8 cellular contexts compared by ENCODE assay signal in genomic region chr3:96863129-96863740, GRCh38. TPM values are rescaled to one million over a fixed set of nuclear protein-coding genes. Genes with fewer than 3 reads are reported as not detected.
A peak's percentile ranks its signal among the peaks of the same experiment; 100 is the strongest.
DNase-seq lines count a peak whose midpoint lies in the region; ATAC-seq, FAIRE-seq and TF ChIP-seq lines count a peak whose summit lies in the region.

No MANE protein-coding gene starts in this region.

- CTCF ChIA-PET in HepG2 (lab: Yijun Ruan, JAX; ENCODE audit: low intra/inter-chr PET ratio, low total read pairs) = interaction anchor here (1.2 to 2.2 kb wide), 2 partner anchors 795 to 856 kb away, joined by 5 to 23 read pairs; no protein-coding TSS in a partner anchor

- 0% methylated on average over 1 of the region's 1 CpG for WGBS in HepG2 (ENCODE audit: low lambda C conversion rate)

- no peaks in the 10 kb centered on the region for H3K36me3 ChIP-seq in HepG2 (replicated peaks in 1 of 2; ENCODE audit: control insufficient read depth in 1 of 2, insufficient read depth in 2 of 2, low read length in 2 of 2)

- H4K20me1 ChIP-seq in HepG2 (ENCODE audit: insufficient read depth, low read length) = no peaks in the 10 kb centered on the region

- no peaks in the 10 kb centered on the region for H3K4me1 ChIP-seq in HepG2 (ENCODE audit: insufficient read depth, low read length)

- peak; percentile 68 for ATAC-seq in HG03066 (IDR thresholded peaks at IDR 0.05; ENCODE audit: low read depth, unreplicated experiment)
- ATAC-seq in HepG2 = peak; percentile 66; the same call in 2 of the 3 replicates
- no peak for ATAC-seq in GM21786 (IDR thresholded peaks at IDR 0.05; ENCODE audit: unreplicated experiment)

- TF ChIP-seq RAD21 in HepG2 (CRISPR knock-in tag; IDR thresholded peaks at IDR 0.05) = no peak

- H3K4me3 ChIP-seq in astrocyte of the cerebellum (ENCODE audit: low read depth, low read length) (no peak overlapping the region), HepG2 (replicated peaks in 1 of 3; ENCODE audit: insufficient read depth in 1 of 3, low read depth in 2 of 3, low read length in 3 of 3) (no peak overlapping the region)

- TF ChIP-seq CTCF in astrocyte of the cerebellum (IDR thresholded peaks at IDR 0.05; ENCODE audit: low read depth, low read length, missing control alignments) = peak; percentile 83
- TF ChIP-seq CTCF in HepG2 (CRISPR knock-in tag; IDR thresholded peaks at IDR 0.05) = peak; percentile 67

- H3K9ac ChIP-seq in HepG2 (ENCODE audit: insufficient read depth, low read depth, low read length) = no peak overlapping the region

- DNase-seq in activated CD4-positive, alpha-beta T cell treated with anti-CD3 and anti-CD28 coated beads for 48 hours = peak; percentile 8
- no peak for DNase-seq in activated CD4-positive, alpha-beta T cell treated with anti-CD3 and anti-CD28 coated beads, Interleukin-2, amount 50 U/mL, for 1 hour
- DNase-seq in NCI-H2227 treated with DMSO at 0.1 percent for 48 hours (lab: John Stamatoyannopoulos, UW) (peak; percentile 29), astrocyte of the cerebellum (ENCODE audit: low read depth) (peak; percentile 26), HepG2 (ENCODE audit: low spot score) (peak; percentile 28), mucosa of gallbladder (ENCODE audit: low spot score) (no peak)

- intact Hi-C loops in HepG2 (cut with micrococcal nuclease; ENCODE audit: unreplicated experiment) = loop anchor here (1.0 kb wide), 3 partner anchors 276 to 856 kb away; no protein-coding TSS in a partner anchor

- H3K4me2 ChIP-seq in HepG2 (ENCODE audit: low read depth, low read length) = no peak overlapping the region

- no peak for TF ChIP-seq POLR2A in HepG2 (IDR thresholded peaks at IDR 0.05; ENCODE audit: insufficient read depth in 1 of 2, low read depth in 2 of 2, low read length in 2 of 2)

- POLR2A ChIA-PET in HepG2 (lab: Yijun Ruan, JAX) = no interaction called here

- no peak overlapping the region for H2AFZ ChIP-seq in HepG2 (ENCODE audit: low read length)

- no peaks in the 10 kb centered on the region for H3K27me3 ChIP-seq in HepG2 (ENCODE audit: control insufficient read depth in 1 of 2, insufficient read depth in 2 of 2, low read length in 2 of 2)

- in situ Hi-C loops in astrocyte of the cerebellum (cut with HindIII; ENCODE audit: low sequenced_read_pairs) = no loop called here
- in situ Hi-C loops in HepG2 (cut with HindIII; ENCODE audit: extremely low pct_ligation_motif_present, low pct_unique_long_range_greater_than_20kb) = loop anchor here (10.0 kb wide), 1 partner anchor 792 kb away; no protein-coding TSS in a partner anchor

- FAIRE-seq in HepG2 (lab: Jason Lieb, UNC) = no peak

- H3K79me2 ChIP-seq in HepG2 (ENCODE audit: insufficient read depth, low read length) = no peaks in the 10 kb centered on the region

- BruUV-seq in HepG2 (replicated peaks; lab: Mats Ljungman, UMichigan) = no TSS peak

- no peak for TF ChIP-seq EP300 in HepG2 (IDR thresholded peaks at IDR 0.05; ENCODE audit: low read depth in 2 of 2, low read length in 2 of 2)
- no peak for TF ChIP-seq EP300 in HepG2 (CRISPR knock-in tag; IDR thresholded peaks at IDR 0.05; ENCODE audit: borderline replicate concordance)

- H3K9me3 ChIP-seq in HepG2 (ENCODE audit: low read length) = no peaks in the 10 kb centered on the region

- no peak overlapping the region for H3K27ac ChIP-seq in HepG2 (ENCODE audit: extremely low read length, insufficient read depth, low read length)

TF ChIP-seq in HepG2, 621 proteins besides CTCF, POLR2A, EP300 and RAD21:
- no peak for TF ChIP-seq ZKSCAN1 (IDR thresholded peaks at IDR 0.05; ENCODE audit: low read length)
- TF ChIP-seq SMC3 (IDR thresholded peaks at IDR 0.05; ENCODE audit: low read length) = peak; percentile 63
- TF ChIP-seq STAG1 (CRISPR knock-in tag; IDR thresholded peaks at IDR 0.05) = peak; percentile 77
TF ChIP-seq in HepG2: peak in this region for 2.

RNA-seq across cellular contexts. Expression of gene EPHA6, which starts 48.8 kb away (rescaled TPM):
- total RNA-seq in HepG2 (2016; rRNA removed; fragmentation: Illumina TruSeq; extraction: Trizol) (not detected in 2 replicates), mucosa of gallbladder (2.4 TPM)
- not detected in 2 replicates for total RNA-seq in HepG2 (2016; cell fraction: cytosol; rRNA removed; fragmentation: Illumina TruSeq; extraction: Trizol; ENCODE audit: low read depth)
- not detected in 2 replicates for total RNA-seq in HepG2 (2016; cell fraction: insoluble cytoplasmic fraction; rRNA removed; fragmentation: Illumina TruSeq; extraction: Trizol)
- total RNA-seq in HepG2 (2016; cell fraction: membrane; rRNA removed; fragmentation: Illumina TruSeq; extraction: Trizol) = not detected in 2 replicates
- total RNA-seq in HepG2 (2016; cell fraction: nucleus; rRNA removed; fragmentation: Illumina TruSeq; extraction: Trizol) = not detected in 2 replicates
- polyA plus RNA-seq in HepG2 (2011; rRNA removed) = not detected in 2 replicates
- not detected in 2 replicates for polyA plus RNA-seq in HepG2 (2011; cell fraction: cytosol; rRNA removed)
- not detected in 2 replicates for polyA plus RNA-seq in HepG2 (2011; cell fraction: nucleus; rRNA removed)
- polyA plus RNA-seq in HepG2 (2012) = not detected in 2 replicates
- not detected in 2 replicates for polyA plus RNA-seq in HepG2 (2016; cell fraction: cytosol; fragmentation: Illumina TruSeq; extraction: Trizol; ENCODE audit: low read depth)
- polyA plus RNA-seq in HepG2 (2016; cell fraction: insoluble cytoplasmic fraction; fragmentation: Illumina TruSeq; extraction: Trizol; ENCODE audit: low read depth) = not detected in 2 replicates
- not detected in 2 replicates for polyA plus RNA-seq in HepG2 (2016; cell fraction: membrane; fragmentation: Illumina TruSeq; extraction: Trizol; ENCODE audit: low read depth)
- not detected in 2 replicates for polyA plus RNA-seq in HepG2 (2016; cell fraction: nucleus; fragmentation: Illumina TruSeq; extraction: Trizol; ENCODE audit: insufficient read depth, low read depth)
- 0.61 TPM in 1 of 2 replicates, not detected in the other for polyA minus RNA-seq in HepG2 (2011; rRNA and poly(A)+ RNA removed; ENCODE audit: low replicate concordance)
- not detected in 2 replicates for polyA minus RNA-seq in HepG2 (2011; cell fraction: cytosol; rRNA and poly(A)+ RNA removed)
- polyA minus RNA-seq in HepG2 (2011; cell fraction: nucleus; rRNA and poly(A)+ RNA removed) = not detected in 2 replicates

Comparison
In these comparisons a context has a peak if more than half of its experiments do, and no peak if none do; other contexts are left out.
1. DNase-seq: peak in activated CD4-positive, alpha-beta T cell treated with anti-CD3 and anti-CD28 coated beads for 48 hours (single experiment), NCI-H2227 treated with DMSO at 0.1 percent for 48 hours (single experiment), astrocyte of the cerebellum (single experiment) and HepG2 (single experiment); none in activated CD4-positive, alpha-beta T cell treated with anti-CD3 and anti-CD28 coated beads, Interleukin-2, amount 50 U/mL, for 1 hour (single experiment) and mucosa of gallbladder (single experiment).